ENCODE assay signal across 1 cellular context in the genomic region with DNA sequence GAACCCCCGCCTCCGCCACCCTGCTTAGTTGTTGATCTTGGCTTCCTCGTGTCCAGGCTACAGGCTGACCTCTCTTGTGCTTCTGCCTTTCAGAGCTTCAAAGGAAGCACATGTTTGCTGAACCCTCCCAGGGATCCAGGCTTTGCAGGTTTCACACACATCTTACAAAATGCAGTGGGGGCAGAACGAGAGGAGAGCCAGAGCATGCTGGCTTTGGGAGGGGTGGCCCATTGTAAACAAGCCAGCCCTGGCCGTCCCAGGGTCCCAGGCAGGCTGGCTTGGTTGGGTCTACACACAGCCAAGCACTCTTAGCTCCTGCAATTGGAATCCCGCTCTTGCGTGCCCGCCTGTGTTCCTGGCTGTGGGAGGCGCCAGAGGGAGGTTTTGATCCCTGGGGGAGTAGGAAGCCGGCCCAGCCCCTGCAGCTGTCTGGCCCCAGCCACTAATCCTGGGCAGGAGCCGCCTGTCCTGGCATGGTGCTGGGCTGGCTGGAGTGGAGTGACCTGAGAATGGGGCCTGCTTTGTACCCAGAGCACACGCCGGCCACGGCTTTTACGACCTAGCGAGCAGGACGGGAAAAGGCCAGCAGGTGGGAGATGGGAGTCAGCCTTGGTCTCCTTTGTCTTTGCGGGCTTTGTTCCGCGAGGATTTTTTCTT.
A peak's percentile ranks its signal among the peaks of the same experiment; 100 is the strongest.
TF ChIP-seq lines count a peak whose summit lies in the region.

No MANE protein-coding gene starts in this region.

TF ChIP-seq in HepG2, 621 proteins besides CTCF, POLR2A, EP300 and RAD21 (continued from another document and continues in another):
- TF ChIP-seq, protein P1, sequence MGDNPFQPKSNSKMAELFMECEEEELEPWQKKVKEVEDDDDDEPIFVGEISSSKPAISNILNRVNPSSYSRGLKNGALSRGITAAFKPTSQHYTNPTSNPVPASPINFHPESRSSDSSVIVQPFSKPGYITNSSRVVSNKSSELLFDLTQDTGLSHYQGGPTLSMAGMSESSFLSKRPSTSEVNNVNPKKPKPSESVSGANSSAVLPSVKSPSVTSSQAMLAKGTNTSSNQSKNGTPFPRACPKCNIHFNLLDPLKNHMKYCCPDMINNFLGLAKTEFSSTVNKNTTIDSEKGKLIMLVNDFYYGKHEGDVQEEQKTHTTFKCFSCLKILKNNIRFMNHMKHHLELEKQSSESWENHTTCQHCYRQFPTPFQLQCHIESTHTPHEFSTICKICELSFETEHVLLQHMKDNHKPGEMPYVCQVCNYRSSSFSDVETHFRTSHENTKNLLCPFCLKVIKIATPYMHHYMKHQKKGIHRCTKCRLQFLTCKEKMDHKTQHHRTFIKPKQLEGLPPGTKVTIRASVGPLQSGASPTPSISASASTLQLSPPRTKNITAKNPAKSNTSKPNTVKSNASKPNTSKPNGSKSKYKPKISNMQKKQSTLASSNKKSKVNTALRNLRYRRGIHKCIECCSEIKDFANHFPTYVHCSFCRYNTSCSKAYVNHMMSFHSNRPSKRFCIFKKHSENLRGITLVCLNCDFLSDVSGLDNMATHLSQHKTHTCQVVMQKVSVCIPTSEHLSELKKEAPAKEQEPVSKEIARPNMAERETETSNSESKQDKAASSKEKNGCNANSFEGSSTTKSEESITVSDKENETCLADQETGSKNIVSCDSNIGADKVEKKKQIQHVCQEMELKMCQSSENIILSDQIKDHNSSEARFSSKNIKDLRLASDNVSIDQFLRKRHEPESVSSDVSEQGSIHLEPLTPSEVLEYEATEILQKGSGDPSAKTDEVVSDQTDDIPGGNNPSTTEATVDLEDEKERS (CRISPR knock-in tag; IDR thresholded peaks at IDR 0.05) = peak; percentile 95
- peak; percentile 89 for TF ChIP-seq PPARG (CRISPR knock-in tag; conservative IDR thresholded peaks at IDR 0.05)
- no peak for TF ChIP-seq IKZF1 (IDR thresholded peaks at IDR 0.05)
- TF ChIP-seq MAFG (CRISPR knock-in tag; IDR thresholded peaks at IDR 0.05) = no peak
- TF ChIP-seq HOXA9 (CRISPR knock-in tag; IDR thresholded peaks at IDR 0.05; ENCODE audit: borderline replicate concordance) = 0 out of 2 replicates have a peak, but pooled peaks have one; percentile 7
- TF ChIP-seq ZNF460 (CRISPR knock-in tag; IDR thresholded peaks at IDR 0.05; ENCODE audit: borderline replicate concordance) = peak; percentile 71; the same call in 1 of the 2 replicates
- no peak for TF ChIP-seq ISX (CRISPR knock-in tag; conservative IDR thresholded peaks at IDR 0.05)
- peak; percentile 55 for TF ChIP-seq MIXL1 (CRISPR knock-in tag; IDR thresholded peaks at IDR 0.05)
- TF ChIP-seq, protein P2, sequence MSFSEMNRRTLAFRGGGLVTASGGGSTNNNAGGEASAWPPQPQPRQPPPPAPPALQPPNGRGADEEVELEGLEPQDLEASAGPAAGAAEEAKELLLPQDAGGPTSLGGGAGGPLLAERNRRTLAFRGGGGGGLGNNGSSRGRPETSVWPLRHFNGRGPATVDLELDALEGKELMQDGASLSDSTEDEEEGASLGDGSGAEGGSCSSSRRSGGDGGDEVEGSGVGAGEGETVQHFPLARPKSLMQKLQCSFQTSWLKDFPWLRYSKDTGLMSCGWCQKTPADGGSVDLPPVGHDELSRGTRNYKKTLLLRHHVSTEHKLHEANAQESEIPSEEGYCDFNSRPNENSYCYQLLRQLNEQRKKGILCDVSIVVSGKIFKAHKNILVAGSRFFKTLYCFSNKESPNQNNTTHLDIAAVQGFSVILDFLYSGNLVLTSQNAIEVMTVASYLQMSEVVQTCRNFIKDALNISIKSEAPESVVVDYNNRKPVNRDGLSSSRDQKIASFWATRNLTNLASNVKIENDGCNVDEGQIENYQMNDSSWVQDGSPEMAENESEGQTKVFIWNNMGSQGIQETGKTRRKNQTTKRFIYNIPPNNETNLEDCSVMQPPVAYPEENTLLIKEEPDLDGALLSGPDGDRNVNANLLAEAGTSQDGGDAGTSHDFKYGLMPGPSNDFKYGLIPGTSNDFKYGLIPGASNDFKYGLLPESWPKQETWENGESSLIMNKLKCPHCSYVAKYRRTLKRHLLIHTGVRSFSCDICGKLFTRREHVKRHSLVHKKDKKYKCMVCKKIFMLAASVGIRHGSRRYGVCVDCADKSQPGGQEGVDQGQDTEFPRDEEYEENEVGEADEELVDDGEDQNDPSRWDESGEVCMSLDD (CRISPR knock-in tag; IDR thresholded peaks at IDR 0.05; ENCODE audit: borderline replicate concordance) = peak; percentile 90
- no peak for TF ChIP-seq HNRNPH1 (optimal IDR thresholded peaks at IDR 0.05; ENCODE audit: low read depth, low read length)
- TF ChIP-seq ZNF335 (CRISPR knock-in tag; IDR thresholded peaks at IDR 0.05) = peak; percentile 73; the same call in 1 of the 2 replicates
- peak; percentile 98 for TF ChIP-seq MYC (CRISPR knock-in tag; IDR thresholded peaks at IDR 0.05; ENCODE audit: borderline replicate concordance)
- peak; percentile 92 for TF ChIP-seq ZNF256 (CRISPR knock-in tag; conservative IDR thresholded peaks at IDR 0.05)
- no peak for TF ChIP-seq SNRNP70 (IDR thresholded peaks at IDR 0.05; ENCODE audit: low read depth, low read length)
- TF ChIP-seq PHF21A (CRISPR knock-in tag; IDR thresholded peaks at IDR 0.05) = peak; percentile 99
- peak; percentile 100 for TF ChIP-seq REPIN1 (CRISPR knock-in tag; IDR thresholded peaks at IDR 0.05; ENCODE audit: borderline replicate concordance, low read depth)
- peak; percentile 99 for TF ChIP-seq GATAD2A (CRISPR knock-in tag; IDR thresholded peaks at IDR 0.05)
- TF ChIP-seq DR1 (CRISPR knock-in tag; IDR thresholded peaks at IDR 0.05) = peak; percentile 89; the same call in 1 of the 2 replicates
- TF ChIP-seq ZNF619 (CRISPR knock-in tag; IDR thresholded peaks at IDR 0.05) = peak; percentile 94; the same call in 1 of the 2 replicates
- TF ChIP-seq, protein P3, sequence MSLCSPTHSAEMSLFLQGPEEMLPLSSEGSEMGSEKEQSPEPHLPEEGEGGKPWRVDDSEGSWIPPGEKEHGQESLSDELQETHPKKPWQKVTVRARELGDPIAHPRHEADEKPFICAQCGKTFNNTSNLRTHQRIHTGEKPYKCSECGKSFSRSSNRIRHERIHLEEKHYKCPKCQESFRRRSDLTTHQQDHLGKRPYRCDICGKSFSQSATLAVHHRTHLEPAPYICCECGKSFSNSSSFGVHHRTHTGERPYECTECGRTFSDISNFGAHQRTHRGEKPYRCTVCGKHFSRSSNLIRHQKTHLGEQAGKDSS (CRISPR knock-in tag; IDR thresholded peaks at IDR 0.05; ENCODE audit: borderline replicate concordance, low read depth) = peak; percentile 91; the same call in 1 of the 2 replicates
- TF ChIP-seq TOPORS (CRISPR knock-in tag; IDR thresholded peaks at IDR 0.05) = peak; percentile 95
- peak; percentile 96 for TF ChIP-seq FOXC1 (CRISPR knock-in tag; IDR thresholded peaks at IDR 0.05; ENCODE audit: borderline replicate concordance)
- TF ChIP-seq TCF12 (IDR thresholded peaks at IDR 0.05) = no peak
- TF ChIP-seq TCF12 (CRISPR knock-in tag; IDR thresholded peaks at IDR 0.05) = peak; percentile 73; the same call in 1 of the 2 replicates
- TF ChIP-seq, protein P4, sequence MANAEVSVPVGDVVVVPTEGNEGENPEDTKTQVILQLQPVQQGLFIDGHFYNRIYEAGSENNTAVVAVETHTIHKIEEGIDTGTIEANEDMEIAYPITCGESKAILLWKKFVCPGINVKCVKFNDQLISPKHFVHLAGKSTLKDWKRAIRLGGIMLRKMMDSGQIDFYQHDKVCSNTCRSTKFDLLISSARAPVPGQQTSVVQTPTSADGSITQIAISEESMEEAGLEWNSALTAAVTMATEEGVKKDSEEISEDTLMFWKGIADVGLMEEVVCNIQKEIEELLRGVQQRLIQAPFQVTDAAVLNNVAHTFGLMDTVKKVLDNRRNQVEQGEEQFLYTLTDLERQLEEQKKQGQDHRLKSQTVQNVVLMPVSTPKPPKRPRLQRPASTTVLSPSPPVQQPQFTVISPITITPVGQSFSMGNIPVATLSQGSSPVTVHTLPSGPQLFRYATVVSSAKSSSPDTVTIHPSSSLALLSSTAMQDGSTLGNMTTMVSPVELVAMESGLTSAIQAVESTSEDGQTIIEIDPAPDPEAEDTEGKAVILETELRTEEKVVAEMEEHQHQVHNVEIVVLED (CRISPR knock-in tag; IDR thresholded peaks at IDR 0.05; ENCODE audit: borderline replicate concordance) = peak; percentile 68; the same call in 1 of the 2 replicates
- peak; percentile 98 for TF ChIP-seq PRMT3 (CRISPR knock-in tag; IDR thresholded peaks at IDR 0.05; ENCODE audit: borderline replicate concordance, low read depth)
- no peak for TF ChIP-seq HNRNPK (IDR thresholded peaks at IDR 0.05; ENCODE audit: low read depth, low read length, poor library complexity, severe bottlenecking)
- peak; percentile 91 for TF ChIP-seq ZNF264 (CRISPR knock-in tag; IDR thresholded peaks at IDR 0.05)
- TF ChIP-seq, protein P5, sequence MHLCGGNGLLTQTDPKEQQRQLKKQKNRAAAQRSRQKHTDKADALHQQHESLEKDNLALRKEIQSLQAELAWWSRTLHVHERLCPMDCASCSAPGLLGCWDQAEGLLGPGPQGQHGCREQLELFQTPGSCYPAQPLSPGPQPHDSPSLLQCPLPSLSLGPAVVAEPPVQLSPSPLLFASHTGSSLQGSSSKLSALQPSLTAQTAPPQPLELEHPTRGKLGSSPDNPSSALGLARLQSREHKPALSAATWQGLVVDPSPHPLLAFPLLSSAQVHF (CRISPR knock-in tag; IDR thresholded peaks at IDR 0.05) = peak; percentile 80; the same call in 1 of the 2 replicates
- TF ChIP-seq, protein P6, sequence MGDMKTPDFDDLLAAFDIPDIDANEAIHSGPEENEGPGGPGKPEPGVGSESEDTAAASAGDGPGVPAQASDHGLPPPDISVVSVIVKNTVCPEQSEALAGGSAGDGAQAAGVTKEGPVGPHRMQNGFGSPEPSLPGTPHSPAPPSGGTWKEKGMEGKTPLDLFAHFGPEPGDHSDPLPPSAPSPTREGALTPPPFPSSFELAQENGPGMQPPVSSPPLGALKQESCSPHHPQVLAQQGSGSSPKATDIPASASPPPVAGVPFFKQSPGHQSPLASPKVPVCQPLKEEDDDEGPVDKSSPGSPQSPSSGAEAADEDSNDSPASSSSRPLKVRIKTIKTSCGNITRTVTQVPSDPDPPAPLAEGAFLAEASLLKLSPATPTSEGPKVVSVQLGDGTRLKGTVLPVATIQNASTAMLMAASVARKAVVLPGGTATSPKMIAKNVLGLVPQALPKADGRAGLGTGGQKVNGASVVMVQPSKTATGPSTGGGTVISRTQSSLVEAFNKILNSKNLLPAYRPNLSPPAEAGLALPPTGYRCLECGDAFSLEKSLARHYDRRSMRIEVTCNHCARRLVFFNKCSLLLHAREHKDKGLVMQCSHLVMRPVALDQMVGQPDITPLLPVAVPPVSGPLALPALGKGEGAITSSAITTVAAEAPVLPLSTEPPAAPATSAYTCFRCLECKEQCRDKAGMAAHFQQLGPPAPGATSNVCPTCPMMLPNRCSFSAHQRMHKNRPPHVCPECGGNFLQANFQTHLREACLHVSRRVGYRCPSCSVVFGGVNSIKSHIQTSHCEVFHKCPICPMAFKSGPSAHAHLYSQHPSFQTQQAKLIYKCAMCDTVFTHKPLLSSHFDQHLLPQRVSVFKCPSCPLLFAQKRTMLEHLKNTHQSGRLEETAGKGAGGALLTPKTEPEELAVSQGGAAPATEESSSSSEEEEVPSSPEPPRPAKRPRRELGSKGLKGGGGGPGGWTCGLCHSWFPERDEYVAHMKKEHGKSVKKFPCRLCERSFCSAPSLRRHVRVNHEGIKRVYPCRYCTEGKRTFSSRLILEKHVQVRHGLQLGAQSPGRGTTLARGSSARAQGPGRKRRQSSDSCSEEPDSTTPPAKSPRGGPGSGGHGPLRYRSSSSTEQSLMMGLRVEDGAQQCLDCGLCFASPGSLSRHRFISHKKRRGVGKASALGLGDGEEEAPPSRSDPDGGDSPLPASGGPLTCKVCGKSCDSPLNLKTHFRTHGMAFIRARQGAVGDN (CRISPR knock-in tag; IDR thresholded peaks at IDR 0.05) = peak; percentile 100
- TF ChIP-seq ZNF326 (CRISPR knock-in tag; IDR thresholded peaks at IDR 0.05; ENCODE audit: borderline replicate concordance) = no peak
- TF ChIP-seq SAFB2 (CRISPR knock-in tag; IDR thresholded peaks at IDR 0.05; ENCODE audit: borderline replicate concordance, low read depth) = no peak
- TF ChIP-seq, protein P7, sequence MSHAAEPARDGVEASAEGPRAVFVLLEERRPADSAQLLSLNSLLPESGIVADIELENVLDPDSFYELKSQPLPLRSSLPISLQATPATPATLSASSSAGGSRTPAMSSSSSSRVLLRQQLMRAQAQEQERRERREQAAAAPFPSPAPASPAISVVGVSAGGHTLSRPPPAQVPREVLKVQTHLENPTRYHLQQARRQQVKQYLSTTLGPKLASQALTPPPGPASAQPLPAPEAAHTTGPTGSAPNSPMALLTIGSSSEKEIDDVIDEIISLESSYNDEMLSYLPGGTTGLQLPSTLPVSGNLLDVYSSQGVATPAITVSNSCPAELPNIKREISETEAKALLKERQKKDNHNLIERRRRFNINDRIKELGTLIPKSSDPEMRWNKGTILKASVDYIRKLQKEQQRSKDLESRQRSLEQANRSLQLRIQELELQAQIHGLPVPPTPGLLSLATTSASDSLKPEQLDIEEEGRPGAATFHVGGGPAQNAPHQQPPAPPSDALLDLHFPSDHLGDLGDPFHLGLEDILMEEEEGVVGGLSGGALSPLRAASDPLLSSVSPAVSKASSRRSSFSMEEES (CRISPR knock-in tag; IDR thresholded peaks at IDR 0.05) = peak; percentile 94
- no peak for TF ChIP-seq SMARCC2 (IDR thresholded peaks at IDR 0.05)
- TF ChIP-seq MZF1 (CRISPR knock-in tag; IDR thresholded peaks at IDR 0.05; ENCODE audit: borderline replicate concordance) = no peak
- TF ChIP-seq ZNF331 (CRISPR knock-in tag; IDR thresholded peaks at IDR 0.05) = peak; percentile 97
- TF ChIP-seq, protein P8, sequence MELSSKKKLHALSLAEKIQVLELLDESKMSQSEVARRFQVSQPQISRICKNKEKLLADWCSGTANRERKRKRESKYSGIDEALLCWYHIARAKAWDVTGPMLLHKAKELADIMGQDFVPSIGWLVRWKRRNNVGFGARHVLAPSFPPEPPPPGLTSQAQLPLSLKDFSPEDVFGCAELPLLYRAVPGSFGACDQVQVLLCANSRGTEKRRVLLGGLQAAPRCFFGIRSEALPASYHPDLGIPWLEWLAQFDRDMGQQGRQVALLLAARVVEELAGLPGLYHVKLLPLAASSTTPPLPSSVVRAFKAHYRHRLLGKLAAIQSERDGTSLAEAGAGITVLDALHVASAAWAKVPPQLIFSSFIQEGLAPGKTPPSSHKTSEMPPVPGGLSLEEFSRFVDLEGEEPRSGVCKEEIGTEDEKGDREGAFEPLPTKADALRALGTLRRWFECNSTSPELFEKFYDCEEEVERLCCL (CRISPR knock-in tag; IDR thresholded peaks at IDR 0.05; ENCODE audit: borderline replicate concordance) = 0 out of 2 replicates have a peak, but pooled peaks have one; percentile 25
- TF ChIP-seq, protein P9, sequence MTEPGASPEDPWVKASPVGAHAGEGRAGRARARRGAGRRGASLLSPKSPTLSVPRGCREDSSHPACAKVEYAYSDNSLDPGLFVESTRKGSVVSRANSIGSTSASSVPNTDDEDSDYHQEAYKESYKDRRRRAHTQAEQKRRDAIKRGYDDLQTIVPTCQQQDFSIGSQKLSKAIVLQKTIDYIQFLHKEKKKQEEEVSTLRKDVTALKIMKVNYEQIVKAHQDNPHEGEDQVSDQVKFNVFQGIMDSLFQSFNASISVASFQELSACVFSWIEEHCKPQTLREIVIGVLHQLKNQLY (CRISPR knock-in tag; IDR thresholded peaks at IDR 0.05) = peak; percentile 94
- TF ChIP-seq KLF6 (CRISPR knock-in tag; IDR thresholded peaks at IDR 0.05) = peak; percentile 80; the same call in 1 of the 2 replicates
- peak; percentile 22; the same call in 1 of the 2 replicates for TF ChIP-seq NFE2L1 (CRISPR knock-in tag; IDR thresholded peaks at IDR 0.05; ENCODE audit: borderline replicate concordance)
